8 cellular contexts compared by ENCODE assay signal in the genomic region with DNA sequence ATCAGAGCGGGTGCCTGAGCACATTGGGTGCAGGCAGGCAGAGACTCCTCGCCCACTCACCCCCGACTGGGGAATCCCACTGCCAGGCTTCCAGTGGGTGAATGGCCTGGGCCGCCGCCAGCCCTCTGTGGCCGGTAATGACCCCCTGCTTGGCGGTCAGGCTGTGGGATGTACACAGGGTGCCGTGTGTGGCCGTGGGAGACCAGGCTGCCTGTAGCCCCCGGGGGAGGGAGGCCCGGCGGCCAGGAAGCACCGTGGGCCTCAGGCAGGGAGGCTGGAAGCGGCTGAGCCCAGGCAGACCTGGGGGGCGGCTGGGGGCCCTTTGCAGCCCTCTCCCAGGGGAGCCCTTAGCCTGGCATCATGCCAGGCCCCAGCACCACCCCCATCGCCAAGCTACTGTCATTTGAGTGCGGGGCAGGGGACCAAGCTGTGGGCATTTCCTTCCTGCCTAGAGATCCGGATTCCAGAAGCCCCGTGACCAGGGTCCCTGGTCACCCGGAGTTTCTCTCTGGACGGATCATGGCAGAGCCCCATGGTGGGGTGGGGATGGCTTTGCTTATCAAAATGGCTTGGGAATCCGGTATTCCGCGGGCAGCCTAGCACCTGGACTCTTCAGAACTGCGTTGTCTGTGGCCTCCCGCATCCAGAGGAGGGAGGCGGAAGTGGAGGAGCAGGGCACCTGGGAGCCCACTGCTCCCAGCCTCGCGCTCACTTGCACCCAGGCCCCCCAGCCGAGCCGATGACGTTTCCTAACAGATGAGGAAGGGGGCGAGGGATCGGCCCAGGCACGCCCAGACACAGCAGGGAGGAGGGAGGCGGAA. TPM values are rescaled to one million over a fixed set of nuclear protein-coding genes. Genes with fewer than 3 reads are reported as not detected.
DNase-seq lines count a peak whose midpoint lies in the region; ATAC-seq, FAIRE-seq and TF ChIP-seq lines count a peak whose summit lies in the region.

No MANE protein-coding gene starts in this region.

- H3K27me3 ChIP-seq in breast epithelium = no peaks in the 10 kb centered on the region

- H3K36me3 ChIP-seq in breast epithelium = no peaks in the 10 kb centered on the region
- no peaks in the 10 kb centered on the region for H3K36me3 ChIP-seq in kidney (ENCODE audit: control insufficient read depth in 1 of 2, insufficient read depth in 2 of 2, low read length in 2 of 2)

- H3K4me1 ChIP-seq in breast epithelium = peaks cover 10 to 20% of the 10 kb centered on the region in 2 donors
- peaks cover 31 to 49% of the 10 kb centered on the region in 2 donors for H3K4me1 ChIP-seq in kidney (ENCODE audit: control insufficient read depth in 1 of 2, insufficient read depth in 1 of 2, low read depth in 1 of 2, low read length in 2 of 2)

- no peak for FAIRE-seq in kidney (lab: Jason Lieb, UNC)

- no peak for TF ChIP-seq POLR2A in breast epithelium (IDR thresholded peaks at IDR 0.05)

- H3K4me3 ChIP-seq in breast epithelium = peak overlapping the region; percentile 72 to 95 (median 80)
- H3K4me3 ChIP-seq in kidney (ENCODE audit: low read length in 2 of 2) = peak overlapping the region; percentile 53 to 88

- H3K9me3 ChIP-seq in breast epithelium (no peaks in the 10 kb centered on the region), kidney (ENCODE audit: control insufficient read depth in 1 of 2, low read length in 2 of 2) (no peaks in the 10 kb centered on the region)

- peak; percentile 76 for DNase-seq in GM10266 (ENCODE audit: extremely low spot score)
- DNase-seq in LoVo (ENCODE audit: low spot score) = peak; percentile 42
- peak; percentile 16 for DNase-seq in T-helper 22 cell (ENCODE audit: low read depth)
- DNase-seq in breast epithelium (ENCODE audit: low spot score in 2 of 2) = peak in 1 of 2 donors; percentile 60
- peak; percentile 89 for DNase-seq in kidney
- peak in 2 of 3 donors; percentile 39 for DNase-seq in stimulated activated CD4-positive, alpha-beta T cell treated with anti-CD3 and anti-CD28 coated beads, Interleukin-12 subunit alpha, Interleukin-12 subunit beta, amount 100 ng/mL, for 48 hours (ENCODE audit: low read depth in 2 of 3, low spot score in 1 of 3)
- DNase-seq in amniotic stem cell (lab: John Stamatoyannopoulos, UW) = no peak

- H3K27ac ChIP-seq in breast epithelium = peak overlapping the region; percentile 89 to 92
- H3K27ac ChIP-seq in kidney (ENCODE audit: low read depth in 2 of 2, low read length in 2 of 2) = peak overlapping the region; percentile 64 to 94

- intact Hi-C loops in breast epithelium (cut with DNase I; ENCODE audit: low total_unique reads) = no loop called here
- intact Hi-C loops in kidney (cut with DNase I) = no loop called here

- TF ChIP-seq CTCF in GM10266 (IDR thresholded peaks at IDR 0.05; ENCODE audit: control insufficient read depth, insufficient read depth, low read depth, missing control alignments) = no peak
- no peak for TF ChIP-seq CTCF in breast epithelium (IDR thresholded peaks at IDR 0.05)
- no peak for TF ChIP-seq CTCF in kidney (IDR thresholded peaks at IDR 0.05; ENCODE audit: borderline replicate concordance, extremely low read depth, insufficient read depth)

- no peak for ATAC-seq in HG02642 (IDR thresholded peaks at IDR 0.05; ENCODE audit: poor library complexity, unreplicated experiment)

- peak overlapping the region; percentile 78 to 93 for H3K9ac ChIP-seq in kidney (ENCODE audit: low read length in 2 of 2)

RNA-seq across cellular contexts. Expression of gene TTYH3, which starts 1.1 kb away (rescaled TPM):
- total RNA-seq in breast epithelium (10 to 100 TPM; 11.6 to 17.9 (median 17.4) TPM), kidney (55.0 TPM)
- 22.5 TPM for polyA plus RNA-seq in kidney (ENCODE audit: insufficient read depth, low read depth, low replicate concordance)

RNA-seq across cellular contexts. Expression of gene AMZ1, which starts 55.1 kb away (rescaled TPM):
- under 1 TPM; 0.16 to 0.88 (median 0.33) TPM for total RNA-seq in breast epithelium
- total RNA-seq in kidney = 0.16 TPM
- polyA plus RNA-seq in kidney (ENCODE audit: insufficient read depth, low read depth, low replicate concordance) = not detected
